20 cellular contexts compared by ENCODE assay signal in genomic region chr1:173148971-173149370, GRCh38. TPM values are rescaled to one million over a fixed set of nuclear protein-coding genes. Genes with fewer than 3 reads are reported as not detected.
DNase-seq lines count a peak whose midpoint lies in the region; ATAC-seq and TF ChIP-seq lines count a peak whose summit lies in the region.
"Had no signal": no experiment of that assay in that cellular context is flagged by ENCODE, and none has a peak within 500 bp of the region (broad histone marks: within the 10 kb centered on the region; RNA-seq: fewer than 3 reads in every experiment).

No MANE protein-coding gene starts in this region.

- H3K4me2 ChIP-seq in IMR-90 (ENCODE audit: low read depth, low read length) (no peak overlapping the region), neural progenitor cell (no peak overlapping the region)

- POLR2A ChIA-PET in IMR-90 (lab: Charles Lee; ENCODE audit: unreplicated experiment): no interaction called here

- intact Hi-C loops in IMR-90 (cut with micrococcal nuclease): no loop called here

- H3K9me1 ChIP-seq in IMR-90 (ENCODE audit: insufficient read depth, low read length): no peaks in the 10 kb centered on the region

- H3F3A ChIP-seq in neural progenitor cell (ENCODE audit: low read depth): no peaks in the 10 kb centered on the region

- H3K23ac ChIP-seq in IMR-90 (ENCODE audit: low read depth, low read length): no peak overlapping the region

- TF ChIP-seq RAD21 in IMR-90 (IDR thresholded peaks at IDR 0.05; ENCODE audit: low read length): no peak

- H3K9me3 Mint-ChIP-seq in neural progenitor cell: peaks cover 12% of the 10 kb centered on the region

- no peak for TF ChIP-seq POLR2A in IMR-90 (IDR thresholded peaks at IDR 0.05; ENCODE audit: low read depth, low read length)

- H3K9ac ChIP-seq in IMR-90 (ENCODE audit: low read depth, low read length) (no peak overlapping the region), neural progenitor cell (no peak overlapping the region)

- H2BK5ac ChIP-seq in IMR-90 (ENCODE audit: low read depth, low read length, poor library complexity, severe bottlenecking): no peak overlapping the region

- no peak overlapping the region for H4K91ac ChIP-seq in IMR-90 (ENCODE audit: insufficient read depth, low read depth, low read length)

- no peak overlapping the region for H2BK120ac ChIP-seq in IMR-90 (ENCODE audit: low read depth, low read length)

- H4K20me1 ChIP-seq in IMR-90 (ENCODE audit: insufficient read depth, low read length) (no peaks in the 10 kb centered on the region), neural progenitor cell (ENCODE audit: low read depth) (no peaks in the 10 kb centered on the region)

- no peak overlapping the region for H4K8ac ChIP-seq in IMR-90 (ENCODE audit: low read depth in 2 of 2, low read length in 2 of 2)

- H2BK20ac ChIP-seq in IMR-90 (ENCODE audit: low read depth, low read length): no peak overlapping the region

- H3K14ac ChIP-seq in IMR-90 (replicated peaks; ENCODE audit: low read depth, low read length): no peak overlapping the region

- no peaks in the 10 kb centered on the region for H3K79me2 ChIP-seq in neural progenitor cell (ENCODE audit: low read depth)

- H2AFZ ChIP-seq in IMR-90 (replicated peaks; ENCODE audit: low read length, poor library complexity) (no peak overlapping the region), neural progenitor cell (replicated peaks) (no peak overlapping the region)

- H3K4me3 ChIP-seq in IMR-90 (ENCODE audit: insufficient read depth, low read depth, low read length) (no peak overlapping the region), SJSA1 (no peak overlapping the region), choroid plexus epithelial cell (ENCODE audit: low read depth, low read length) (no peak overlapping the region), foreskin fibroblast (ENCODE audit: low read depth in 1 of 2, low read length in 2 of 2) (no peak overlapping the region), neural progenitor cell (no peak overlapping the region)
- H3K4me3 ChIP-seq: GM12878 had no signal

- no peak for TF ChIP-seq CTCF in IMR-90 (conservative IDR thresholded peaks at IDR 0.05; ENCODE audit: low read depth, low read length)
- TF ChIP-seq CTCF in choroid plexus epithelial cell (conservative IDR thresholded peaks at IDR 0.05; ENCODE audit: low read depth, low read length): no peak
- no peak for TF ChIP-seq CTCF in foreskin fibroblast (IDR thresholded peaks at IDR 0.05; ENCODE audit: low read depth, low read length)
- no peak for TF ChIP-seq CTCF in neural progenitor cell (IDR thresholded peaks at IDR 0.05)

- H3K18ac ChIP-seq in IMR-90 (ENCODE audit: low read depth, low read length): no peak overlapping the region

- H3K36me3 ChIP-seq in IMR-90 (ENCODE audit: control insufficient read depth, insufficient read depth, low read length) (no peaks in the 10 kb centered on the region), SJSA1 (no peaks in the 10 kb centered on the region), neural progenitor cell (no peaks in the 10 kb centered on the region)
- H3K36me3 ChIP-seq: BE2C had no signal

- no peaks in the 10 kb centered on the region for H3K79me1 ChIP-seq in IMR-90 (ENCODE audit: low read depth in 1 of 2, low read length in 2 of 2)

- in situ Hi-C loops in IMR-90 (cut with MboI; ENCODE audit: low sequenced_read_pairs): no loop called here

- peaks cover 2% of the 10 kb centered on the region for H3K36me3 Mint-ChIP-seq in neural progenitor cell

- dilution Hi-C loops in IMR-90 (cut with HindIII; ENCODE audit: low sequenced_read_pairs, unreplicated experiment): no loop called here

- H3K4ac ChIP-seq in IMR-90 (ENCODE audit: low read depth, low read length): no peak overlapping the region

- no peak overlapping the region for H2BK15ac ChIP-seq in IMR-90 (ENCODE audit: low read depth, low read length)

- no peak overlapping the region for H2AK5ac ChIP-seq in IMR-90 (ENCODE audit: low read depth, low read length)

- H3K4me3 Mint-ChIP-seq in neural progenitor cell: no peak overlapping the region
- H3K4me3 Mint-ChIP-seq: CD4-positive, CD25-positive, alpha-beta regulatory T cell; CD8-positive, alpha-beta memory T cell; HFFc6 had no signal

- H2AK9ac ChIP-seq in IMR-90 (replicated peaks; ENCODE audit: low read depth, low read length, poor library complexity): no peak overlapping the region

- CTCF ChIA-PET in IMR-90 (lab: Yijun Ruan, JAX): no interaction called here

- H3K27ac Mint-ChIP-seq in neural progenitor cell: no peak overlapping the region
- H3K27ac Mint-ChIP-seq: CD4-positive, CD25-positive, alpha-beta regulatory T cell; CD8-positive, alpha-beta memory T cell; HFFc6 had no signal

- H4K5ac ChIP-seq in IMR-90 (ENCODE audit: low read depth, low read length): no peak overlapping the region

- H3K27ac ChIP-seq in IMR-90 (ENCODE audit: insufficient read depth, low read length) (no peak overlapping the region), SJSA1 (peak overlapping the region; percentile 14; the same call in 1 of the 2 replicates), neural progenitor cell (no peak overlapping the region)

- no peak overlapping the region for H3K56ac ChIP-seq in IMR-90 (ENCODE audit: extremely low read depth, insufficient read depth, low read length)

- 80% methylated on average over 1 of the region's 2 CpGs; no CpG with 5 or more reads in 1 of the 2 experiments for WGBS in IMR-90 (ENCODE audit: extremely low coverage in 2 of 2, insufficient read length in 1 of 2), 2 experiments

- no peaks in the 10 kb centered on the region; the same call in 1 of the 2 replicates for H3K9me3 ChIP-seq in IMR-90 (ENCODE audit: control insufficient read depth, insufficient read depth, low read length)
- H3K9me3 ChIP-seq in SJSA1 (replicated peaks): no peaks in the 10 kb centered on the region
- no peaks in the 10 kb centered on the region for H3K9me3 ChIP-seq in neural progenitor cell (ENCODE audit: low read depth)

- H3K4me1 Mint-ChIP-seq in neural progenitor cell: no peaks in the 10 kb centered on the region

- no peak for ATAC-seq in IMR-90 (ENCODE audit: low read depth)
- ATAC-seq: GM12878 had no signal

- no peaks in the 10 kb centered on the region for H3K27me3 Mint-ChIP-seq in neural progenitor cell (ENCODE audit: insufficient read depth, low read depth)

- peak; percentile 51 for DNase-seq in IMR-90
- no peak for DNase-seq in SJSA1 (ENCODE audit: low read depth in 1 of 2, low spot score in 2 of 2)
- peak; percentile 63 for DNase-seq in choroid plexus epithelial cell (ENCODE audit: low read depth)
- DNase-seq in foreskin fibroblast: peak; percentile 35 to 38
- no peak for DNase-seq in neural progenitor cell (ENCODE audit: low spot score)
- no peak for DNase-seq in HUDEP-2 (lab: John Stamatoyannopoulos, UW; ENCODE audit: unreplicated experiment in 76 of 76)
- DNase-seq in cortex of kidney (lab: John Stamatoyannopoulos, UW): no peak
- DNase-seq: ACHN; BE2C; C1 segment of cervical spinal cord; CD4-positive, CD25-positive, alpha-beta regulatory T cell; CD8-positive, alpha-beta memory T cell; COR-L47; DMS 273 treated with DMSO at 0.1 percent for 48 hours; DMS53; DND-41; EL; HCEC 1CT; HFFc6 had no signal

- BruUV-seq in IMR-90 (replicated peaks; lab: Mats Ljungman, UMichigan): no TSS peak

- no peaks in the 10 kb centered on the region for H3K4me1 ChIP-seq in IMR-90 (ENCODE audit: control insufficient read depth, insufficient read depth, low read length)
- H3K4me1 ChIP-seq in SJSA1 (replicated peaks): peaks cover 7% of the 10 kb centered on the region
- no peaks in the 10 kb centered on the region for H3K4me1 ChIP-seq in neural progenitor cell
- H3K4me1 ChIP-seq: BE2C had no signal

- H3K27me3 ChIP-seq in IMR-90 (ENCODE audit: control insufficient read depth, insufficient read depth, low read length): no peaks in the 10 kb centered on the region
- no peaks in the 10 kb centered on the region for H3K27me3 ChIP-seq in SJSA1 (replicated peaks)
- no peaks in the 10 kb centered on the region for H3K27me3 ChIP-seq in neural progenitor cell
- H3K27me3 ChIP-seq: BE2C had no signal

TF ChIP-seq in IMR-90, 13 proteins besides CTCF, POLR2A, EP300 and RAD21:
- TF ChIP-seq MAZ (IDR thresholded peaks at IDR 0.05; ENCODE audit: borderline replicate concordance, low read depth, low read length) (no peak), USF2 (IDR thresholded peaks at IDR 0.05; ENCODE audit: low read depth, low read length) (no peak), BHLHE40 (IDR thresholded peaks at IDR 0.05; ENCODE audit: low read depth, low read length) (no peak), SMC3 (IDR thresholded peaks at IDR 0.05; ENCODE audit: low read depth, low read length) (no peak), ELK1 (IDR thresholded peaks at IDR 0.05; ENCODE audit: borderline replicate concordance, low read depth, low read length) (no peak), NFE2L2 (IDR thresholded peaks at IDR 0.05; ENCODE audit: low read depth, low read length) (no peak), RFX5 (IDR thresholded peaks at IDR 0.05; ENCODE audit: low read depth, low read length) (no peak)

RNA-seq across cellular contexts. Expression of gene TNFSF4, which starts 58.2 kb away (rescaled TPM):
- total RNA-seq in IMR-90 (2012; rRNA removed): 19.7 and 23.6 TPM in 2 replicates
- 10.8 and 13.4 TPM in 2 replicates for polyA plus RNA-seq in IMR-90 (2012; rRNA removed)
- 3.0 and 3.2 TPM in 2 replicates for polyA plus RNA-seq in IMR-90 (2012; cell fraction: cytosol; rRNA removed)
- polyA plus RNA-seq in IMR-90 (2012; cell fraction: nucleus; rRNA removed; ENCODE audit: low replicate concordance): 1.1 and 8.4 TPM in 2 replicates
- total RNA-seq in SJSA1 (2014; rRNA removed; shearing (Covaris generic)): 0.16 and 0.24 TPM in 2 replicates
- total RNA-seq in neural progenitor cell (ENCODE audit: low replicate concordance): 1.2 and 2.1 TPM in 2 replicates

Comparison
In these comparisons a context has a peak if more than half of its experiments do, and no peak if none do; other contexts are left out.
1. DNase-seq: peak in IMR-90 (single experiment), choroid plexus epithelial cell (single experiment) and foreskin fibroblast (2 of 2); none in SJSA1 (0 of 2), neural progenitor cell (single experiment), HUDEP-2 (0 of 76) and cortex of kidney (single experiment).